ENCODE assay signal across 8 cellular contexts in the genomic region with DNA sequence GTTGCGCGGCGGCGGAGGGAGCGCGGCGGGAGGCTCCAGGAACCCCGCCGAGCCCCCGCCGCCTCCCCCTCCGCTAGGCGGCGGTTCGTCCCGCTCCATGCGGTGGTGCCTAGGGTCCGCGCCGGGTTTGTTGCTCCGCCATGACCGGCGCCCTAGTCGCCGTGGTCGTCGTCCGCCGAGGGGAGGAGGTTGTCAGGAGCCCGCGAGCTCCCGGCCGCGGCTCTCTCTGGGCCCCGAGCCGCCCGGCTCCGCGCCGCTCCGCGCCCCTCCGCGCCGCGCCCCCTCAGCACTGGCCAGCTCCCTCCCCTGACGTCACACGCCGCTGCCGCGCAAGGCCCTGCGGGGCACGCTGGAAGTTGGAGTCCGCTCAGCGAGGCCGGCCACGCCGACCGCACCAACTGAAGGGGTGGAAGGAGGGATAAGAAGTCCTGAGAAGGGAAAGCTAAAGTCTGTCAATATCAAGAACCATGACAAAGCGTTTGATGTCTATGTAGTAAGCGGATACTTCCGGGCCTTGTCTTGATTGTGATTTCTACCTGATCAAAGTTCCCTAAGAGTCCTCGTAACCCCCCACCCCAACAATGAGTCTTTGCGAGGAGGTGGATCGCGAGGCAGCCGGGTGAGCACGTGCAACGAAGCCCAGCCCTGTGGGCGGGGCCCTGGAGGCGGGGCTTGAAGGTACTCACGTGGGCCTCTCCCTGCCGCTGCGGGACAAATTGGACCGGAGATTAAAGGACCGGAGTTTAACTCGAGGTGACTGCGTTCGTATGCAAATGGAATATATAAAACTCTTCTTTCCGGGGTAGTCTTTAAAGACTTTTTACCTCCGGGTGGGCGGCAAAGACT. TPM values are rescaled to one million over a fixed set of nuclear protein-coding genes. Genes with fewer than 3 reads are reported as not detected.
DNase-seq lines count a peak whose midpoint lies in the region; ATAC-seq and TF ChIP-seq lines count a peak whose summit lies in the region.

TSS of gene NR6A1 (minus strand) at position 291 of the 846 bp plus-strand sequence.

- peak; percentile 85 for DNase-seq in AG09319 (ENCODE audit: extremely low read depth, low read depth)
- DNase-seq in NCI-H2227 treated with DMSO at 0.1 percent for 48 hours (lab: John Stamatoyannopoulos, UW) = peak; percentile 96
- DNase-seq in WTC11 (ENCODE audit: low spot score) = peak; percentile 98
- DNase-seq in caudate nucleus (lab: John Stamatoyannopoulos, UW) = peak; percentile 76 to 97 (median 92)
- peak; percentile 96 for DNase-seq in iris pigment epithelial cell (ENCODE audit: low read depth)
- peak; percentile 86 to 94 for DNase-seq in stimulated activated CD4-positive, alpha-beta T cell treated with anti-CD3 and anti-CD28 coated beads, Interleukin-12 subunit alpha, Interleukin-12 subunit beta, amount 100 ng/mL, for 24 hours (ENCODE audit: low read depth in 2 of 2)

- peak within 1 kb of the TSS; percentile 26 for H3K27ac ChIP-seq in caudate nucleus (ENCODE audit: low read depth, low read length)

- CTCF ChIA-PET in WTC11 (lab: Charles Lee) = interaction anchor here (0.6 to 12.2 kb wide), 35 partner anchors 8 to 601 kb away, joined by 3 to 935 read pairs (median 5); partner anchors contain the start of genes ARPC5L, RPL35, SCAI and WDR38

- peak; percentile 86 for ATAC-seq in GM18907 (IDR thresholded peaks at IDR 0.05; ENCODE audit: unreplicated experiment)
- ATAC-seq in HG03139 (IDR thresholded peaks at IDR 0.05; ENCODE audit: unreplicated experiment) = peak; percentile 78
- peak; percentile 81 for ATAC-seq in WTC11

- H3K27ac Mint-ChIP-seq in WTC11 = peak within 1 kb of the TSS; percentile 98

- H3K9me3 Mint-ChIP-seq in WTC11 = no peaks in the 10 kb centered on the region

- peak within 1 kb of the TSS; percentile 85 for H3K4me3 Mint-ChIP-seq in WTC11

- no peaks in the 10 kb centered on the region for H3K36me3 Mint-ChIP-seq in WTC11

- POLR2A ChIA-PET in WTC11 (lab: Charles Lee) = interaction anchor here (1.0 to 3.4 kb wide), 7 partner anchors 8 to 470 kb away, joined by 3 to 14 read pairs (median 7); partner anchors contain the start of genes HSPA5, RPL35 and WDR38

- peaks cover 42% of the 10 kb centered on the region for H3K4me1 Mint-ChIP-seq in WTC11

- TF ChIP-seq CTCF in AG09319 (IDR thresholded peaks at IDR 0.05; ENCODE audit: low read depth, low read length) = no peak
- TF ChIP-seq CTCF in WTC11 (IDR thresholded peaks at IDR 0.05) = no peak

- H3K27me3 Mint-ChIP-seq in WTC11 (ENCODE audit: low read depth) = peaks cover 11% of the 10 kb centered on the region

TF ChIP-seq in WTC11, 78 proteins besides CTCF, POLR2A, EP300 and RAD21 (continues in another document):
- no peak for TF ChIP-seq ZNF396 (CRISPR knock-in tag; IDR thresholded peaks at IDR 0.05; ENCODE audit: borderline replicate concordance)
- no peak for TF ChIP-seq AFF4 (CRISPR knock-in tag; IDR thresholded peaks at IDR 0.05; ENCODE audit: borderline replicate concordance)
- TF ChIP-seq, protein P1, sequence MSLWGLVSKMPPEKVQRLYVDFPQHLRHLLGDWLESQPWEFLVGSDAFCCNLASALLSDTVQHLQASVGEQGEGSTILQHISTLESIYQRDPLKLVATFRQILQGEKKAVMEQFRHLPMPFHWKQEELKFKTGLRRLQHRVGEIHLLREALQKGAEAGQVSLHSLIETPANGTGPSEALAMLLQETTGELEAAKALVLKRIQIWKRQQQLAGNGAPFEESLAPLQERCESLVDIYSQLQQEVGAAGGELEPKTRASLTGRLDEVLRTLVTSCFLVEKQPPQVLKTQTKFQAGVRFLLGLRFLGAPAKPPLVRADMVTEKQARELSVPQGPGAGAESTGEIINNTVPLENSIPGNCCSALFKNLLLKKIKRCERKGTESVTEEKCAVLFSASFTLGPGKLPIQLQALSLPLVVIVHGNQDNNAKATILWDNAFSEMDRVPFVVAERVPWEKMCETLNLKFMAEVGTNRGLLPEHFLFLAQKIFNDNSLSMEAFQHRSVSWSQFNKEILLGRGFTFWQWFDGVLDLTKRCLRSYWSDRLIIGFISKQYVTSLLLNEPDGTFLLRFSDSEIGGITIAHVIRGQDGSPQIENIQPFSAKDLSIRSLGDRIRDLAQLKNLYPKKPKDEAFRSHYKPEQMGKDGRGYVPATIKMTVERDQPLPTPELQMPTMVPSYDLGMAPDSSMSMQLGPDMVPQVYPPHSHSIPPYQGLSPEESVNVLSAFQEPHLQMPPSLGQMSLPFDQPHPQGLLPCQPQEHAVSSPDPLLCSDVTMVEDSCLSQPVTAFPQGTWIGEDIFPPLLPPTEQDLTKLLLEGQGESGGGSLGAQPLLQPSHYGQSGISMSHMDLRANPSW (CRISPR knock-in tag; conservative IDR thresholded peaks at IDR 0.05; ENCODE audit: low read depth) = no peak
- no peak for TF ChIP-seq CDX4 (CRISPR knock-in tag; IDR thresholded peaks at IDR 0.05; ENCODE audit: borderline replicate concordance)
- TF ChIP-seq ATF3 (CRISPR knock-in tag; conservative IDR thresholded peaks at IDR 0.05) = no peak
- TF ChIP-seq, protein P2, sequence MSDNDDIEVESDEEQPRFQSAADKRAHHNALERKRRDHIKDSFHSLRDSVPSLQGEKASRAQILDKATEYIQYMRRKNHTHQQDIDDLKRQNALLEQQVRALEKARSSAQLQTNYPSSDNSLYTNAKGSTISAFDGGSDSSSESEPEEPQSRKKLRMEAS (CRISPR knock-in tag; IDR thresholded peaks at IDR 0.05) = peak; percentile 90
- peak; percentile 59; the same call in 1 of the 2 replicates for TF ChIP-seq ZBTB21 (CRISPR knock-in tag; IDR thresholded peaks at IDR 0.05; ENCODE audit: borderline replicate concordance)
- TF ChIP-seq ETV6 (CRISPR knock-in tag; IDR thresholded peaks at IDR 0.05) = peak; percentile 35; the same call in 1 of the 2 replicates
- no peak for TF ChIP-seq RELA (CRISPR knock-in tag; IDR thresholded peaks at IDR 0.05; ENCODE audit: borderline replicate concordance)
- TF ChIP-seq TCF7 (CRISPR knock-in tag; IDR thresholded peaks at IDR 0.05; ENCODE audit: low read depth) = no peak
- TF ChIP-seq IRF1 (CRISPR knock-in tag; IDR thresholded peaks at IDR 0.05) = no peak
- TF ChIP-seq SOX15 (CRISPR knock-in tag; IDR thresholded peaks at IDR 0.05) = no peak
- TF ChIP-seq E2F1 (CRISPR knock-in tag; IDR thresholded peaks at IDR 0.05) = no peak

RNA-seq across cellular contexts. Expression of gene NR6A1, which starts in this region (rescaled TPM):
- 164 to 222 TPM (median 218 TPM) in 3 replicates for total RNA-seq in WTC11 (2021)

Comparison
In these comparisons a context has a peak if more than half of its experiments do, and no peak if none do; other contexts are left out.
1. Peak in every context shown above with its lines: DNase-seq, ATAC-seq and H3K27ac ChIP-seq.